ENCODE assay signal across 8 cellular contexts in the genomic region with DNA sequence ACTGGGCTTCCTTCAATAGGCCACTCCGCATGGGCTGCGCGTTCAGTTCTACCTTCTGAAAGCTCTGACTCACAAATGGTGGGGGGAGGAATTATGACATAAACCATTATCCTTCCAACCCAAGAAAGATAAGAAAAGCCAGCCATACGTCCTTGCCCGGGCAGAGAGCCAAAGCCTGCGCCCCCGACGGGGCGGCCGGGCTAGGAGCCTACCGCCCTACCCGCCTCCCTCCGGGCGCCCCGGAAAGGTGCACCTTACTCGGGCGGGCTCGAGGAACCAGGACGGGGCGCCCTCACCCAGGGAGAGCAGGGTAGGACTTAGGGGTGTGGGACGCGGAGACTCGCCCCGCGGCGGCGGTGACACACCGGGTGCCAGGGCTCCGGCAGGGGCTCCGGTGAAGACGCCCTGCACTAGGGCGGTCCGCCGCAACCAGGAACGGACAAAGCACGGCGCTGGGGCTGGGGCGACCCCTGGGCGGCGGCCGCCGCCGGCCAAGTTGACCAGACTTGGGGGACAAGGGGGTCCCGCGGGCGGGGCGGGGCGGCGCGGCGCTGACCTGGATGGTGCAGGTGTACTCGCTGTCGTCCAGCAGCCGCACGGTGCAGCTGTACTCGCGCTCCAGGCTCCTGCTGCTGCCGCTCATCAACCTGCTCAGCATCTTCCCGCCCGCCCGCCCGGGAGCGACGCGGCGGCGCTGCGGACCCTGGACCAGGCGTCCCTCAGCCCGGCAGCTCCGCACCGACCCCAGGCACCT. TPM values are rescaled to one million over a fixed set of nuclear protein-coding genes. Genes with fewer than 3 reads are reported as not detected.
DNase-seq lines count a peak whose midpoint lies in the region; ATAC-seq and TF ChIP-seq lines count a peak whose summit lies in the region.
"Had no signal": no experiment of that assay in that cellular context is flagged by ENCODE, and none has a peak within 500 bp of the region (broad histone marks: within the 10 kb centered on the region; RNA-seq: fewer than 3 reads in every experiment).

No MANE protein-coding gene starts in this region.

- no peaks in the 10 kb centered on the region for H3K36me3 ChIP-seq in NT2/D1 (ENCODE audit: insufficient read depth, insufficient read length, low read length)
- H3K36me3 ChIP-seq: neutrophil had no signal

- H3K4me3 ChIP-seq in NT2/D1 (ENCODE audit: insufficient read length, low read depth): peak overlapping the region; percentile 54

- DNase-seq in NT2/D1 (ENCODE audit: low read depth, low spot score) (no peak), foreskin keratinocyte (peak; percentile 73 to 87), occipital lobe (lab: John Stamatoyannopoulos, UW) (peak; percentile 32), ureter (ENCODE audit: low spot score) (peak; percentile 44)
- peak; percentile 19 for DNase-seq in activated effector memory CD4-positive, alpha-beta T cell treated with Interleukin-2 at 50 U/mL for 16 hours

- H3K27me3 ChIP-seq in NT2/D1 (ENCODE audit: insufficient read depth, insufficient read length) (peaks cover 43% of the 10 kb centered on the region), foreskin keratinocyte (no peaks in the 10 kb centered on the region)

- TF ChIP-seq CTCF in foreskin keratinocyte (conservative IDR thresholded peaks at IDR 0.05): peak; percentile 33

- H3K4me1 ChIP-seq in NT2/D1 (ENCODE audit: insufficient read depth, insufficient read length) (no peaks in the 10 kb centered on the region), foreskin keratinocyte (peaks cover 24% of the 10 kb centered on the region)

- ATAC-seq in GM18505 (IDR thresholded peaks at IDR 0.05; ENCODE audit: unreplicated experiment) (peak; percentile 27), HG02938 (IDR thresholded peaks at IDR 0.05; ENCODE audit: unreplicated experiment) (peak; percentile 30), foreskin keratinocyte (peak; percentile 61)

- no peak for TF ChIP-seq POLR2A in GM18505 (IDR thresholded peaks at IDR 0.05; ENCODE audit: borderline replicate concordance, extremely low read depth, insufficient read depth, insufficient read length)

- H3K9ac ChIP-seq in NT2/D1 (ENCODE audit: insufficient read length, low read depth): peak overlapping the region; percentile 42

- H3K27ac ChIP-seq in foreskin keratinocyte: peak overlapping the region; percentile 57
- H3K27ac ChIP-seq: neutrophil had no signal

- no peaks in the 10 kb centered on the region for H3K9me3 ChIP-seq in NT2/D1 (ENCODE audit: insufficient read depth, low read length)
- H3K9me3 ChIP-seq: neutrophil had no signal

RNA-seq across cellular contexts. Expression of a gene that starts 0.5 kb away (rescaled TPM):
- total RNA-seq in foreskin keratinocyte (10.1 and 11.5 TPM in 2 replicates), occipital lobe (29.2 TPM), ureter (0.60 TPM)
- polyA plus RNA-seq in foreskin keratinocyte: 6.6 and 7.1 TPM in 2 replicates
